In genomic region chr11:94771390-94771789, GRCh38 we compare ENCODE assay signal across 1 cellular context.
TF ChIP-seq lines count a peak whose summit lies in the region.

No MANE protein-coding gene starts in this region.

TF ChIP-seq in neural cell, 6 proteins besides CTCF, POLR2A, EP300 and RAD21:
- TF ChIP-seq TAF1 (IDR thresholded peaks at IDR 0.05; ENCODE audit: low read depth) (no peak), MXI1 (conservative IDR thresholded peaks at IDR 0.05; ENCODE audit: poor library complexity, severe bottlenecking) (no peak), POLR2AphosphoS5 (IDR thresholded peaks at IDR 0.05) (no peak), SMC3 (conservative IDR thresholded peaks at IDR 0.05; ENCODE audit: poor library complexity) (no peak), EZH2 (IDR thresholded peaks at IDR 0.05; ENCODE audit: borderline replicate concordance, insufficient read depth, low read length, poor library complexity, severe bottlenecking) (no peak)
- TF ChIP-seq, protein P1, sequence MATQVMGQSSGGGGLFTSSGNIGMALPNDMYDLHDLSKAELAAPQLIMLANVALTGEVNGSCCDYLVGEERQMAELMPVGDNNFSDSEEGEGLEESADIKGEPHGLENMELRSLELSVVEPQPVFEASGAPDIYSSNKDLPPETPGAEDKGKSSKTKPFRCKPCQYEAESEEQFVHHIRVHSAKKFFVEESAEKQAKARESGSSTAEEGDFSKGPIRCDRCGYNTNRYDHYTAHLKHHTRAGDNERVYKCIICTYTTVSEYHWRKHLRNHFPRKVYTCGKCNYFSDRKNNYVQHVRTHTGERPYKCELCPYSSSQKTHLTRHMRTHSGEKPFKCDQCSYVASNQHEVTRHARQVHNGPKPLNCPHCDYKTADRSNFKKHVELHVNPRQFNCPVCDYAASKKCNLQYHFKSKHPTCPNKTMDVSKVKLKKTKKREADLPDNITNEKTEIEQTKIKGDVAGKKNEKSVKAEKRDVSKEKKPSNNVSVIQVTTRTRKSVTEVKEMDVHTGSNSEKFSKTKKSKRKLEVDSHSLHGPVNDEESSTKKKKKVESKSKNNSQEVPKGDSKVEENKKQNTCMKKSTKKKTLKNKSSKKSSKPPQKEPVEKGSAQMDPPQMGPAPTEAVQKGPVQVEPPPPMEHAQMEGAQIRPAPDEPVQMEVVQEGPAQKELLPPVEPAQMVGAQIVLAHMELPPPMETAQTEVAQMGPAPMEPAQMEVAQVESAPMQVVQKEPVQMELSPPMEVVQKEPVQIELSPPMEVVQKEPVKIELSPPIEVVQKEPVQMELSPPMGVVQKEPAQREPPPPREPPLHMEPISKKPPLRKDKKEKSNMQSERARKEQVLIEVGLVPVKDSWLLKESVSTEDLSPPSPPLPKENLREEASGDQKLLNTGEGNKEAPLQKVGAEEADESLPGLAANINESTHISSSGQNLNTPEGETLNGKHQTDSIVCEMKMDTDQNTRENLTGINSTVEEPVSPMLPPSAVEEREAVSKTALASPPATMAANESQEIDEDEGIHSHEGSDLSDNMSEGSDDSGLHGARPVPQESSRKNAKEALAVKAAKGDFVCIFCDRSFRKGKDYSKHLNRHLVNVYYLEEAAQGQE (IDR thresholded peaks at IDR 0.05; ENCODE audit: borderline replicate concordance): no peak
TF ChIP-seq in neural cell: peak in this region for 0.
